ENCODE assay signal across 19 cellular contexts in genomic region chr20:12670292-12670691, GRCh38.
DNase-seq lines count a peak whose midpoint lies in the region; ATAC-seq, FAIRE-seq and TF ChIP-seq lines count a peak whose summit lies in the region.
"Had no signal": no experiment of that assay in that cellular context is flagged by ENCODE, and none has a peak within 500 bp of the region (broad histone marks: within the 10 kb centered on the region; RNA-seq: fewer than 3 reads in every experiment).

No MANE protein-coding gene starts in this region.

- no peak overlapping the region for H2BK5ac ChIP-seq in IMR-90 (ENCODE audit: low read depth, low read length, poor library complexity, severe bottlenecking)

- no peak for DNase-seq in HepG2 (ENCODE audit: low spot score)
- no peak for DNase-seq in right lobe of liver
- no peak for DNase-seq in IMR-90
- peak; percentile 33 for DNase-seq in kidney tubule cell (ENCODE audit: low spot score)
- no peak for DNase-seq in body of pancreas
- no peak for DNase-seq in NCI-H2171 treated with DMSO at 0.1 percent for 48 hours (lab: John Stamatoyannopoulos, UW)
- DNase-seq in NCI-H1092 treated with DMSO at 0.1 percent for 48 hours (lab: John Stamatoyannopoulos, UW), result no peak
- DNase-seq: 8988T; C1 segment of cervical spinal cord; CD4-positive, alpha-beta memory T cell; COR-L47; DMS 273 treated with DMSO at 0.1 percent for 48 hours; DND-41; H9 had no signal

- no peak overlapping the region for H4K5ac ChIP-seq in IMR-90 (ENCODE audit: low read depth, low read length)

- CTCF ChIA-PET in HepG2 (lab: Yijun Ruan, JAX; ENCODE audit: low intra/inter-chr PET ratio, low total read pairs), result no interaction called here
- CTCF ChIA-PET in IMR-90 (lab: Yijun Ruan, JAX), result no interaction called here

- no peak overlapping the region for H2AK5ac ChIP-seq in IMR-90 (ENCODE audit: low read depth, low read length)

- H3K4me1 ChIP-seq in HepG2 (ENCODE audit: insufficient read depth, low read length) (no peaks in the 10 kb centered on the region), right lobe of liver (no peaks in the 10 kb centered on the region), IMR-90 (ENCODE audit: control insufficient read depth, insufficient read depth, low read length) (no peaks in the 10 kb centered on the region), body of pancreas (no peaks in the 10 kb centered on the region)

- H3K36me3 ChIP-seq in HepG2 (replicated peaks in 1 of 2; ENCODE audit: control insufficient read depth in 1 of 2, insufficient read depth in 2 of 2, low read length in 2 of 2) (no peaks in the 10 kb centered on the region), right lobe of liver (no peaks in the 10 kb centered on the region), IMR-90 (ENCODE audit: control insufficient read depth, insufficient read depth, low read length) (no peaks in the 10 kb centered on the region), body of pancreas (replicated peaks in 1 of 2; ENCODE audit: insufficient read depth in 1 of 2, low read depth in 2 of 2) (no peaks in the 10 kb centered on the region)

- no peak overlapping the region for H2BK120ac ChIP-seq in IMR-90 (ENCODE audit: low read depth, low read length)

- no peak overlapping the region for H2BK20ac ChIP-seq in IMR-90 (ENCODE audit: low read depth, low read length)

- no peak for TF ChIP-seq POLR2A in HepG2 (IDR thresholded peaks at IDR 0.05; ENCODE audit: insufficient read depth in 1 of 2, low read depth in 2 of 2, low read length in 2 of 2)
- TF ChIP-seq POLR2A in right lobe of liver (IDR thresholded peaks at IDR 0.05), result no peak
- no peak for TF ChIP-seq POLR2A in IMR-90 (IDR thresholded peaks at IDR 0.05; ENCODE audit: low read depth, low read length)
- no peak for TF ChIP-seq POLR2A in body of pancreas (IDR thresholded peaks at IDR 0.05)

- 0% methylated on average over 1 of the region's 1 CpG for WGBS in HepG2 (ENCODE audit: low lambda C conversion rate)
- WGBS in right lobe of liver (ENCODE audit: insufficient coverage, low coverage, low lambda C conversion rate, missing lambda C conversion rate), result 29% methylated on average over 1 of the region's 1 CpG
- no CpG with 5 or more reads among the region's 1 CpG for WGBS in IMR-90 (ENCODE audit: extremely low coverage in 2 of 2, insufficient read length in 1 of 2), 2 experiments
- 50 to 52% methylated on average over 1 of the region's 1 CpG for WGBS in body of pancreas, 2 donors

- no peak overlapping the region for H3K14ac ChIP-seq in IMR-90 (replicated peaks; ENCODE audit: low read depth, low read length)

- H4K20me1 ChIP-seq in HepG2 (ENCODE audit: insufficient read depth, low read length) (no peaks in the 10 kb centered on the region), IMR-90 (ENCODE audit: insufficient read depth, low read length) (no peaks in the 10 kb centered on the region)

- H3K79me1 ChIP-seq in IMR-90 (ENCODE audit: low read depth in 1 of 2, low read length in 2 of 2), result no peaks in the 10 kb centered on the region

- no peak overlapping the region for H3K27ac ChIP-seq in HepG2 (ENCODE audit: extremely low read length, insufficient read depth, low read length)
- no peak overlapping the region for H3K27ac ChIP-seq in right lobe of liver
- H3K27ac ChIP-seq in IMR-90 (ENCODE audit: insufficient read depth, low read length), result no peak overlapping the region
- no peak overlapping the region for H3K27ac ChIP-seq in body of pancreas

- no peak for TF ChIP-seq RAD21 in HepG2 (CRISPR knock-in tag; IDR thresholded peaks at IDR 0.05)
- TF ChIP-seq RAD21 in IMR-90 (IDR thresholded peaks at IDR 0.05; ENCODE audit: low read length), result no peak

- H3K18ac ChIP-seq in IMR-90 (ENCODE audit: low read depth, low read length), result no peak overlapping the region

- H3K27me3 ChIP-seq in HepG2 (ENCODE audit: control insufficient read depth in 1 of 2, insufficient read depth in 2 of 2, low read length in 2 of 2) (no peaks in the 10 kb centered on the region), right lobe of liver (no peaks in the 10 kb centered on the region), IMR-90 (ENCODE audit: control insufficient read depth, insufficient read depth, low read length) (no peaks in the 10 kb centered on the region), body of pancreas (no peaks in the 10 kb centered on the region)

- H3K9ac ChIP-seq in HepG2 (ENCODE audit: insufficient read depth, low read depth, low read length) (no peak overlapping the region), IMR-90 (ENCODE audit: low read depth, low read length) (no peak overlapping the region)

- H3K4ac ChIP-seq in IMR-90 (ENCODE audit: low read depth, low read length), result no peak overlapping the region

- ATAC-seq in HepG2 (no peak), right lobe of liver (no peak), IMR-90 (ENCODE audit: low read depth) (no peak), body of pancreas (no peak)
- ATAC-seq: HCT116 had no signal

- H3K56ac ChIP-seq in IMR-90 (ENCODE audit: extremely low read depth, insufficient read depth, low read length), result no peak overlapping the region

- no peaks in the 10 kb centered on the region for H3K79me2 ChIP-seq in HepG2 (ENCODE audit: insufficient read depth, low read length)

- no peaks in the 10 kb centered on the region for H3K9me1 ChIP-seq in IMR-90 (ENCODE audit: insufficient read depth, low read length)

- no peak overlapping the region for H2AFZ ChIP-seq in HepG2 (ENCODE audit: low read length)
- no peak overlapping the region for H2AFZ ChIP-seq in IMR-90 (replicated peaks; ENCODE audit: low read length, poor library complexity)

- dilution Hi-C loops in IMR-90 (cut with HindIII; ENCODE audit: low sequenced_read_pairs, unreplicated experiment), result no loop called here

- no peak for FAIRE-seq in HepG2 (lab: Jason Lieb, UNC)
- FAIRE-seq: D721Med, G401.6, GM12892, H1 had no signal

- no peak overlapping the region for H4K91ac ChIP-seq in IMR-90 (ENCODE audit: insufficient read depth, low read depth, low read length)

- H2BK15ac ChIP-seq in IMR-90 (ENCODE audit: low read depth, low read length), result no peak overlapping the region

- no peaks in the 10 kb centered on the region for H3K9me3 ChIP-seq in HepG2 (ENCODE audit: low read length)
- H3K9me3 ChIP-seq in right lobe of liver, result no peaks in the 10 kb centered on the region
- peaks cover 12% of the 10 kb centered on the region for H3K9me3 ChIP-seq in IMR-90 (ENCODE audit: control insufficient read depth, insufficient read depth, low read length)
- H3K9me3 ChIP-seq in body of pancreas, result no peaks in the 10 kb centered on the region

- no peak overlapping the region for H3K4me3 ChIP-seq in HepG2 (replicated peaks in 1 of 3; ENCODE audit: insufficient read depth in 1 of 3, low read depth in 2 of 3, low read length in 3 of 3)
- H3K4me3 ChIP-seq in right lobe of liver, result no peak overlapping the region
- H3K4me3 ChIP-seq in IMR-90 (ENCODE audit: insufficient read depth, low read depth, low read length), result no peak overlapping the region
- no peak overlapping the region for H3K4me3 ChIP-seq in body of pancreas

- no peak overlapping the region for H3K23ac ChIP-seq in IMR-90 (ENCODE audit: low read depth, low read length)

- no peak for TF ChIP-seq EP300 in HepG2 (IDR thresholded peaks at IDR 0.05; ENCODE audit: low read depth in 2 of 2, low read length in 2 of 2)
- no peak for TF ChIP-seq EP300 in HepG2 (CRISPR knock-in tag; IDR thresholded peaks at IDR 0.05; ENCODE audit: borderline replicate concordance)

- POLR2A ChIA-PET in HepG2 (lab: Yijun Ruan, JAX), result no interaction called here
- POLR2A ChIA-PET in IMR-90 (lab: Charles Lee; ENCODE audit: unreplicated experiment), result no interaction called here

- H4K8ac ChIP-seq in IMR-90 (ENCODE audit: low read depth in 2 of 2, low read length in 2 of 2), result no peak overlapping the region

- H2AK9ac ChIP-seq in IMR-90 (replicated peaks; ENCODE audit: low read depth, low read length, poor library complexity), result no peak overlapping the region

- in situ Hi-C loops in HepG2 (cut with HindIII; ENCODE audit: extremely low pct_ligation_motif_present, low pct_unique_long_range_greater_than_20kb), result no loop called here
- in situ Hi-C loops in IMR-90 (cut with MboI; ENCODE audit: low sequenced_read_pairs), result no loop called here

- TF ChIP-seq CTCF in HepG2 (CRISPR knock-in tag; IDR thresholded peaks at IDR 0.05) (no peak), right lobe of liver (IDR thresholded peaks at IDR 0.05) (no peak), IMR-90 (conservative IDR thresholded peaks at IDR 0.05; ENCODE audit: low read depth, low read length) (no peak), body of pancreas (IDR thresholded peaks at IDR 0.05) (no peak)

- intact Hi-C loops in HepG2 (cut with micrococcal nuclease; ENCODE audit: unreplicated experiment), result no loop called here
- intact Hi-C loops in right lobe of liver (cut with DNase I), result no loop called here
- intact Hi-C loops in IMR-90 (cut with micrococcal nuclease), result no loop called here
- intact Hi-C loops in body of pancreas (cut with DNase I), result no loop called here

- no TSS peak for BruUV-seq in HepG2 (replicated peaks; lab: Mats Ljungman, UMichigan)
- BruUV-seq in IMR-90 (replicated peaks; lab: Mats Ljungman, UMichigan), result no TSS peak

- H3K4me2 ChIP-seq in HepG2 (ENCODE audit: low read depth, low read length) (no peak overlapping the region), IMR-90 (ENCODE audit: low read depth, low read length) (no peak overlapping the region)

TF ChIP-seq in HepG2, 621 proteins besides CTCF, POLR2A, EP300 and RAD21 (continues in another document):
- no peak for TF ChIP-seq ESRRA (CRISPR knock-in tag; IDR thresholded peaks at IDR 0.05; ENCODE audit: low read depth)

TF ChIP-seq in IMR-90, 13 proteins besides CTCF, POLR2A, EP300 and RAD21:
- no peak for TF ChIP-seq ELK1 (IDR thresholded peaks at IDR 0.05; ENCODE audit: borderline replicate concordance, low read depth, low read length)
- peak; percentile 83 for TF ChIP-seq NFE2L2 (IDR thresholded peaks at IDR 0.05; ENCODE audit: low read depth, low read length)
- 0 out of 2 replicates have a peak, but pooled peaks have one; percentile 10 for TF ChIP-seq MAFK (IDR thresholded peaks at IDR 0.05; ENCODE audit: low read depth, low read length)
